In genomic region chr5:91219803-91220371, GRCh38 we compare ENCODE assay signal across 10 cellular contexts.
DNase-seq lines count a peak whose midpoint lies in the region; ATAC-seq, FAIRE-seq and TF ChIP-seq lines count a peak whose summit lies in the region.
"Had no signal": no experiment of that assay in that cellular context is flagged by ENCODE, and none has a peak within 500 bp of the region (broad histone marks: within the 10 kb centered on the region; RNA-seq: fewer than 3 reads in every experiment).

No MANE protein-coding gene starts in this region.

- no peak overlapping the region for H3K27ac ChIP-seq in testis

- no peaks in the 10 kb centered on the region for H3K4me1 Mint-ChIP-seq in activated naive CD4-positive, alpha-beta T cell treated with anti-CD3 and anti-CD28 coated beads for 36 hours (ENCODE audit: low read depth)
- H3K4me1 Mint-ChIP-seq: IgD-negative memory B cell had no signal

- no peak overlapping the region for H3K4me3 Mint-ChIP-seq in activated naive CD4-positive, alpha-beta T cell treated with anti-CD3 and anti-CD28 coated beads for 36 hours
- H3K4me3 Mint-ChIP-seq: IgD-negative memory B cell had no signal

- H3K27me3 ChIP-seq in testis: no peaks in the 10 kb centered on the region

- WGBS in testis, 2 donors: 90 to 93% methylated on average over 3 of the region's 3 CpGs

- H3K4me1 ChIP-seq in testis: no peaks in the 10 kb centered on the region

- no peak overlapping the region for H3K4me3 ChIP-seq in testis

- no peak for ATAC-seq in HG02759 (IDR thresholded peaks at IDR 0.05; ENCODE audit: unreplicated experiment)

- DNase-seq in D721Med (ENCODE audit: insufficient read length, low spot score) (no peak), Kasumi-1 (lab: John Stamatoyannopoulos, UW) (peak; percentile 59), iPS-NIHi7 (ENCODE audit: extremely low spot score) (peak; percentile 58), testis (peak; percentile 53), NCI-H446 (lab: John Stamatoyannopoulos, UW) (no peak)
- DNase-seq in activated naive CD4-positive, alpha-beta T cell treated with anti-CD3 and anti-CD28 coated beads for 36 hours: peak; percentile 59
- DNase-seq in central memory CD4-positive, alpha-beta T cell: no peak

- CTCF ChIA-PET in activated naive CD4-positive, alpha-beta T cell treated with anti-CD3 and anti-CD28 coated beads for 36 hours (lab: Charles Lee): interaction anchor here (0.7 to 11.1 kb wide), 20 partner anchors 9 to 354 kb away, joined by 3 to 184 read pairs (median 4); partner anchors contain the start of gene ARRDC3

- H3K36me3 ChIP-seq in testis (ENCODE audit: low read depth, missing control alignments): no peaks in the 10 kb centered on the region

- H3K9me3 Mint-ChIP-seq in activated naive CD4-positive, alpha-beta T cell treated with anti-CD3 and anti-CD28 coated beads for 36 hours: no peaks in the 10 kb centered on the region
- H3K9me3 Mint-ChIP-seq: IgD-negative memory B cell had no signal

- no peak for TF ChIP-seq POLR2A in testis (IDR thresholded peaks at IDR 0.05)

- no peaks in the 10 kb centered on the region for H3K27me3 Mint-ChIP-seq in activated naive CD4-positive, alpha-beta T cell treated with anti-CD3 and anti-CD28 coated beads for 36 hours (ENCODE audit: low read depth)

- intact Hi-C loops in activated naive CD4-positive, alpha-beta T cell treated with anti-CD3 and anti-CD28 coated beads for 36 hours (cut with micrococcal nuclease): loop anchor here (1.0 to 2.0 kb wide), 2 partner anchors 119 to 288 kb away; no protein-coding TSS in a partner anchor
- intact Hi-C loops in testis (cut with DNase I; ENCODE audit: low total_unique reads): no loop called here

- TF ChIP-seq CTCF in D721Med (IDR thresholded peaks at IDR 0.05; ENCODE audit: insufficient read depth, missing control alignments) (peak; percentile 17), testis (IDR thresholded peaks at IDR 0.05) (peak in 1 of 3 experiments; percentile 8)

- no peak for FAIRE-seq in D721Med (lab: Jason Lieb, UNC)
- FAIRE-seq: frontal cortex had no signal

- H3K9me3 ChIP-seq in testis: no peaks in the 10 kb centered on the region

- no peaks in the 10 kb centered on the region for H3K36me3 Mint-ChIP-seq in activated naive CD4-positive, alpha-beta T cell treated with anti-CD3 and anti-CD28 coated beads for 36 hours (ENCODE audit: low read depth)

- H3K27ac Mint-ChIP-seq in activated naive CD4-positive, alpha-beta T cell treated with anti-CD3 and anti-CD28 coated beads for 36 hours: no peak overlapping the region
- H3K27ac Mint-ChIP-seq: IgD-negative memory B cell had no signal

Comparison
In these comparisons a context has a peak if more than half of its experiments do, and no peak if none do; other contexts are left out.
1. DNase-seq: peak in Kasumi-1 (2 of 2), activated naive CD4-positive, alpha-beta T cell treated with anti-CD3 and anti-CD28 coated beads for 36 hours (single experiment), iPS-NIHi7 (single experiment) and testis (single experiment); none in D721Med (single experiment), central memory CD4-positive, alpha-beta T cell (single experiment) and NCI-H446 (0 of 2).